Comparison of ENCODE assay signal across 22 cellular contexts in the genomic region with DNA sequence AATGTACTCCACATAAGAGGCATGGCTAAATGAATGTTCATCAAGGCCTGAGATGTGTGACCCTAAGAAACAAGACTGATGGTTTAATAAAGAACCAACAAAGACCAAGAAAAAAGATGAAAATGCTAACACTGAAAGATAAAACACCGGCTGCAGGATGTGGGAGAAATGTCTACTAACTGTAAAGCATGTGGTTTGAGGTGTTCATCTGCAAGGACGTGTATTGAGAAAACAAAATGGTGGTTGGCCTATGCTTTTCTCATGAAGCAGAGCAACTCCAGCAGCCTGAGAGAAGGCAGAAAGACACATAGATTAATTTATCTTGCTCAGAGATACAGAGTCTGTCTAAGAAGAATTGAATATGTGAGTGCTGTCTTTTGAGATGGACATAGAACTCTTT.
DNase-seq lines count a peak whose midpoint lies in the region; ATAC-seq and TF ChIP-seq lines count a peak whose summit lies in the region.
"Had no signal": no experiment of that assay in that cellular context is flagged by ENCODE, and none has a peak within 500 bp of the region (broad histone marks: within the 10 kb centered on the region; RNA-seq: fewer than 3 reads in every experiment).

No MANE protein-coding gene starts in this region.

- dilution Hi-C loops in mammary epithelial cell (cut with HindIII; ENCODE audit: low sequenced_read_pairs), result no loop called here

- no peak for TF ChIP-seq RAD21 in SK-N-SH (IDR thresholded peaks at IDR 0.05; ENCODE audit: low read length)

- peaks cover 8% of the 10 kb centered on the region for H3K9me3 Mint-ChIP-seq in MCF 10A (ENCODE audit: unreplicated experiment)
- H3K9me3 Mint-ChIP-seq: CD4-positive, CD25-positive, alpha-beta regulatory T cell; CD8-positive, alpha-beta T cell; H9 had no signal

- in situ Hi-C loops in mammary epithelial cell (cut with MboI; ENCODE audit: low sequenced_read_pairs in 2 of 2), result no loop called here

- DNase-seq in MCF 10A (ENCODE audit: unreplicated experiment), result no peak
- no peak for DNase-seq in breast epithelium (ENCODE audit: low spot score in 2 of 2)
- DNase-seq in Jurkat, Clone E6-1 (ENCODE audit: low read depth, low spot score), result peak; percentile 70
- DNase-seq in mammary epithelial cell, result no peak
- DNase-seq in osteoblast (ENCODE audit: insufficient read length, low spot score, missing footprints), result no peak
- DNase-seq in cerebellum (ENCODE audit: low spot score), result no peak
- DNase-seq in SK-N-SH, result no peak
- DNase-seq: Caco-2; CD4-positive, CD25-positive, alpha-beta regulatory T cell; CD8-positive, alpha-beta T cell; DMS153; EL; GDM1; GM23248; H9 had no signal

- H3K79me2 ChIP-seq in mammary epithelial cell (ENCODE audit: insufficient read depth, low read length) (no peaks in the 10 kb centered on the region), osteoblast (ENCODE audit: insufficient read depth, low read length) (no peaks in the 10 kb centered on the region), SK-N-SH (ENCODE audit: insufficient read depth) (no peaks in the 10 kb centered on the region)

- H3K9me3 ChIP-seq in breast epithelium (no peaks in the 10 kb centered on the region), mammary epithelial cell (replicated peaks; ENCODE audit: insufficient read depth, low read length) (no peaks in the 10 kb centered on the region), osteoblast (ENCODE audit: low read depth, low read length) (no peaks in the 10 kb centered on the region), SK-N-SH (no peaks in the 10 kb centered on the region)
- H3K9me3 ChIP-seq: BLaER1, Caco-2 had no signal

- BruUV-seq in MCF 10A (replicated peaks; lab: Mats Ljungman, UMichigan) (no TSS peak), mammary epithelial cell (replicated peaks; lab: Mats Ljungman, UMichigan) (no TSS peak)

- no peak overlapping the region for H3K4me3 Mint-ChIP-seq in MCF 10A (ENCODE audit: unreplicated experiment)
- H3K4me3 Mint-ChIP-seq: B cell; CD4-positive, CD25-positive, alpha-beta regulatory T cell; CD8-positive, alpha-beta T cell; H9 had no signal

- H3K36me3 ChIP-seq in breast epithelium (no peaks in the 10 kb centered on the region), mammary epithelial cell (ENCODE audit: insufficient read depth, low read length) (no peaks in the 10 kb centered on the region), osteoblast (ENCODE audit: insufficient read depth, low read length) (no peaks in the 10 kb centered on the region), SK-N-SH (replicated peaks in 1 of 2; ENCODE audit: control insufficient read depth in 1 of 2, insufficient read depth in 2 of 2, low read length in 1 of 2) (no peaks in the 10 kb centered on the region)
- H3K36me3 ChIP-seq: BLaER1 had no signal

- no peaks in the 10 kb centered on the region for H3K27me3 ChIP-seq in breast epithelium
- H3K27me3 ChIP-seq in mammary epithelial cell (ENCODE audit: insufficient read depth, low read length), result no peaks in the 10 kb centered on the region
- no peaks in the 10 kb centered on the region for H3K27me3 ChIP-seq in osteoblast (ENCODE audit: insufficient read depth, low read length)
- no peaks in the 10 kb centered on the region for H3K27me3 ChIP-seq in SK-N-SH (ENCODE audit: insufficient read depth)
- H3K27me3 ChIP-seq: BLaER1 had no signal

- no peak overlapping the region for H3K9ac ChIP-seq in mammary epithelial cell (ENCODE audit: insufficient read depth, low read length)
- H3K9ac ChIP-seq in SK-N-SH, result no peak overlapping the region
- H3K9ac ChIP-seq: BLaER1, GM23248 had no signal

- TF ChIP-seq CTCF in MCF 10A (IDR thresholded peaks at IDR 0.05; ENCODE audit: unreplicated experiment) (no peak), breast epithelium (IDR thresholded peaks at IDR 0.05) (no peak), mammary epithelial cell (conservative IDR thresholded peaks at IDR 0.05 in 1 of 2, IDR thresholded peaks at IDR 0.05 in 1 of 2; ENCODE audit: extremely low read depth in 1 of 2, insufficient read depth in 1 of 2, low read depth in 1 of 2, low read length in 2 of 2) (no peak), osteoblast (IDR thresholded peaks at IDR 0.05; ENCODE audit: extremely low read depth, low read depth, low read length) (no peak), SK-N-SH (IDR thresholded peaks at IDR 0.05) (no peak)

- CTCF ChIA-PET in MCF 10A (lab: Yijun Ruan, JAX) (no interaction called here), mammary epithelial cell (lab: Charles Lee; ENCODE audit: low non-redundant PET) (no interaction called here), SK-N-SH (lab: Yijun Ruan, JAX) (no interaction called here)

- no peak for TF ChIP-seq EP300 in SK-N-SH (IDR thresholded peaks at IDR 0.05; ENCODE audit: borderline replicate concordance in 1 of 2, low read depth in 1 of 2, low read length in 1 of 2)

- H3K9me2 ChIP-seq in SK-N-SH, result no peaks in the 10 kb centered on the region

- H3K4me3 ChIP-seq in breast epithelium (no peak overlapping the region), mammary epithelial cell (replicated peaks in 1 of 3; ENCODE audit: insufficient read depth in 1 of 3, low read depth in 2 of 3, low read length in 3 of 3) (no peak overlapping the region), osteoblast (ENCODE audit: insufficient read depth, low read length) (no peak overlapping the region), SK-N-SH (ENCODE audit: low read depth in 2 of 2, low read length in 1 of 2) (no peak overlapping the region)
- H3K4me3 ChIP-seq in Jurkat, Clone E6-1 (ENCODE audit: low read length), result no peak overlapping the region
- H3K4me3 ChIP-seq: BLaER1, GM12878, GM23248 had no signal

- H3K4me1 Mint-ChIP-seq in MCF 10A (ENCODE audit: insufficient read depth, unreplicated experiment), result peaks cover 32% of the 10 kb centered on the region
- H3K4me1 Mint-ChIP-seq: B cell; CD4-positive, CD25-positive, alpha-beta regulatory T cell had no signal

- 84% methylated on average over 2 of the region's 2 CpGs for WGBS in mammary epithelial cell (ENCODE audit: low coverage, missing lambda C conversion rate)
- 12% methylated on average over 2 of the region's 2 CpGs for WGBS in SK-N-SH (ENCODE audit: low lambda C conversion rate)

- H3K4me2 ChIP-seq in mammary epithelial cell (ENCODE audit: insufficient read depth, low read depth, low read length) (no peak overlapping the region), osteoblast (ENCODE audit: insufficient read depth, low read length) (no peak overlapping the region), SK-N-SH (no peak overlapping the region)
- H3K4me2 ChIP-seq: BLaER1 had no signal

- TF ChIP-seq POLR2A in breast epithelium (IDR thresholded peaks at IDR 0.05), result no peak

- H2AFZ ChIP-seq in mammary epithelial cell (ENCODE audit: low read depth, low read length), result peak overlapping the region; percentile 50
- peak overlapping the region; percentile 18 for H2AFZ ChIP-seq in osteoblast (ENCODE audit: low read length)
- no peak overlapping the region for H2AFZ ChIP-seq in SK-N-SH (ENCODE audit: low read depth)
- H2AFZ ChIP-seq: GM23248 had no signal

- no peak for ATAC-seq in HG03175 (IDR thresholded peaks at IDR 0.05; ENCODE audit: unreplicated experiment)
- ATAC-seq: CD8-positive, alpha-beta T cell; GM12878; HCT116 had no signal

- no peaks in the 10 kb centered on the region for H3K36me3 Mint-ChIP-seq in MCF 10A (ENCODE audit: insufficient read depth, unreplicated experiment)
- H3K36me3 Mint-ChIP-seq: CD4-positive, CD25-positive, alpha-beta regulatory T cell; CD8-positive, alpha-beta T cell had no signal

- POLR2A ChIA-PET in MCF 10A (lab: Yijun Ruan, JAX), result interaction anchor here (1.1 to 5.9 kb wide), 2 partner anchors 15 to 20 kb away, joined by 5 to 77 read pairs; no protein-coding TSS in a partner anchor
- POLR2A ChIA-PET in SK-N-SH (lab: Yijun Ruan, JAX), result no interaction called here

- no peaks in the 10 kb centered on the region for H3K27me3 Mint-ChIP-seq in MCF 10A (ENCODE audit: insufficient read depth, unreplicated experiment)
- H3K27me3 Mint-ChIP-seq: CD4-positive, CD25-positive, alpha-beta regulatory T cell had no signal

- H3F3A ChIP-seq in SK-N-SH (replicated peaks; ENCODE audit: insufficient read depth), result no peaks in the 10 kb centered on the region

- H4K20me1 ChIP-seq in mammary epithelial cell (ENCODE audit: insufficient read depth, low read length), result no peaks in the 10 kb centered on the region
- no peaks in the 10 kb centered on the region for H4K20me1 ChIP-seq in osteoblast (ENCODE audit: insufficient read depth, low read length)
- no peaks in the 10 kb centered on the region for H4K20me1 ChIP-seq in SK-N-SH (ENCODE audit: insufficient read depth)
- H4K20me1 ChIP-seq: BLaER1 had no signal

- H3K27ac Mint-ChIP-seq in MCF 10A (ENCODE audit: low read depth, unreplicated experiment), result peak overlapping the region; percentile 53
- H3K27ac Mint-ChIP-seq: B cell; CD4-positive, CD25-positive, alpha-beta regulatory T cell; CD8-positive, alpha-beta T cell had no signal

- intact Hi-C loops in MCF 10A (cut with micrococcal nuclease), result no loop called here
- intact Hi-C loops in breast epithelium (cut with DNase I; ENCODE audit: low total_unique reads), result no loop called here
- intact Hi-C loops in mammary epithelial cell (cut with micrococcal nuclease), result loop anchor here (10.0 kb wide), 1 partner anchor 109 kb away; a partner anchor contains a TSS

- H3K4me1 ChIP-seq in breast epithelium (no peaks in the 10 kb centered on the region), mammary epithelial cell (ENCODE audit: insufficient read depth, low read length) (peaks cover 30% of the 10 kb centered on the region), osteoblast (ENCODE audit: insufficient read depth, low read length) (no peaks in the 10 kb centered on the region), SK-N-SH (ENCODE audit: control insufficient read depth in 1 of 2, insufficient read depth in 2 of 2, low read depth in 1 of 2, low read length in 1 of 2) (no peaks in the 10 kb centered on the region)
- H3K4me1 ChIP-seq: BLaER1 had no signal

- H3K27ac ChIP-seq in breast epithelium (no peak overlapping the region), mammary epithelial cell (ENCODE audit: insufficient read depth, low read depth, low read length) (no peak overlapping the region), osteoblast (ENCODE audit: low read depth, low read length) (no peak overlapping the region), SK-N-SH (ENCODE audit: low read depth in 2 of 2, low read length in 1 of 2) (no peak overlapping the region)
- H3K27ac ChIP-seq: 22Rv1, BLaER1, C4-2B, GM23248 had no signal

TF ChIP-seq in SK-N-SH, 30 proteins besides CTCF, POLR2A, EP300 and RAD21 (continues in another document):
- TF ChIP-seq GATA2 (CRISPR knock-in tag; IDR thresholded peaks at IDR 0.05), result no peak
- no peak for TF ChIP-seq RXRA (IDR thresholded peaks at IDR 0.05; ENCODE audit: borderline replicate concordance, low read depth)
- no peak for TF ChIP-seq JUND (IDR thresholded peaks at IDR 0.05)
- TF ChIP-seq, protein P1, sequence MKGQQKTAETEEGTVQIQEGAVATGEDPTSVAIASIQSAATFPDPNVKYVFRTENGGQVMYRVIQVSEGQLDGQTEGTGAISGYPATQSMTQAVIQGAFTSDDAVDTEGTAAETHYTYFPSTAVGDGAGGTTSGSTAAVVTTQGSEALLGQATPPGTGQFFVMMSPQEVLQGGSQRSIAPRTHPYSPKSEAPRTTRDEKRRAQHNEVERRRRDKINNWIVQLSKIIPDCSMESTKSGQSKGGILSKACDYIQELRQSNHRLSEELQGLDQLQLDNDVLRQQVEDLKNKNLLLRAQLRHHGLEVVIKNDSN (IDR thresholded peaks at IDR 0.05; ENCODE audit: borderline replicate concordance, low read depth), result no peak
- TF ChIP-seq TEAD4 (IDR thresholded peaks at IDR 0.05; ENCODE audit: borderline replicate concordance, insufficient read depth), result no peak
